In the genomic region with DNA sequence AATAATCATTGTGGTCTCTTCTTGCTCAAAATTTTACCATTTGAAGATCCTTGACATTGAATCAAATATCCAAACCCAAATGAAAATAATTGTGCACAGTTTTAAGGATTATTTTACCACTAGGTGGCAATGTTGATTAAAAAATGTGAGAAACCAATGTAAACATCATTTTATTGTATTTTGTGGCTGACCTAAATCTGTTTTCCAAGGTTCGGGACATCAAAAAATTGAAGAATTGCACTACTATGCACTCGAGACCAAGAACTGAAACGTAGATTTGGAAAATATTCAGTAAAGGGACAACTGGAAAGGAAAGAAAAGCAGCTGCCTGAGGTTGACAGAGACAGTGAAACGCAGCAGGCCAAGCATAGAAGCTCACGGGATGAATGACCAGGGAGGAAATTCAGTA, we compare ENCODE assay signal across 9 cellular contexts.
DNase-seq lines count a peak whose midpoint lies in the region; ATAC-seq and TF ChIP-seq lines count a peak whose summit lies in the region.
"Had no signal": no experiment of that assay in that cellular context is flagged by ENCODE, and none has a peak within 500 bp of the region (broad histone marks: within the 10 kb centered on the region; RNA-seq: fewer than 3 reads in every experiment).

No MANE protein-coding gene starts in this region.

- WGBS in IMR-90 (ENCODE audit: extremely low coverage in 2 of 2, insufficient read length in 1 of 2), 2 experiments: 13% methylated on average over 3 of the region's 5 CpGs; no CpG with 5 or more reads in 1 of the 2 experiments
- 20 to 42% methylated on average over 5 of the region's 5 CpGs for WGBS in body of pancreas, 2 donors

- no peak overlapping the region for H2BK5ac ChIP-seq in IMR-90 (ENCODE audit: low read depth, low read length, poor library complexity, severe bottlenecking)

- peak overlapping the region; percentile 7 for H2AFZ ChIP-seq in IMR-90 (replicated peaks; ENCODE audit: low read length, poor library complexity)

- H3K18ac ChIP-seq in IMR-90 (ENCODE audit: low read depth, low read length): no peak overlapping the region; the same call in 1 of the 2 replicates

- no peak overlapping the region; the same call in 1 of the 2 replicates for H2BK120ac ChIP-seq in IMR-90 (ENCODE audit: low read depth, low read length)

- H4K91ac ChIP-seq in IMR-90 (ENCODE audit: insufficient read depth, low read depth, low read length): no peak overlapping the region

- H3K27me3 ChIP-seq in Caco-2 (replicated peaks; ENCODE audit: control insufficient read depth, insufficient read depth, low read length): no peaks in the 10 kb centered on the region
- H3K27me3 ChIP-seq in IMR-90 (ENCODE audit: control insufficient read depth, insufficient read depth, low read length): no peaks in the 10 kb centered on the region
- no peaks in the 10 kb centered on the region for H3K27me3 ChIP-seq in body of pancreas

- H3K27ac Mint-ChIP-seq in Caco-2 (ENCODE audit: unreplicated experiment): no peak overlapping the region
- no peak overlapping the region for H3K27ac Mint-ChIP-seq in T-helper 2 cell treated with Interferon-gamma antibody and Interleukin-4, amounts not matched to agents 5 μg/mL and 100 μg/mL, for 36 hours

- TF ChIP-seq RAD21 in IMR-90 (IDR thresholded peaks at IDR 0.05; ENCODE audit: low read length): peak; percentile 67

- DNase-seq in Caco-2 (peak in 1 of 2 experiments; percentile 15), IMR-90 (peak; percentile 49), body of pancreas (no peak), left kidney (ENCODE audit: low read depth, low spot score) (peak; percentile 56), DMS79 (lab: John Stamatoyannopoulos, UW) (no peak)
- no peak for DNase-seq in T-helper 2 cell treated with Interferon-gamma antibody and Interleukin-4, amounts not matched to agents 5 μg/mL and 100 μg/mL, for 36 hours (ENCODE audit: low spot score)
- DNase-seq in activated CD8-positive, alpha-beta memory T cell treated with anti-CD3 and anti-CD28 coated beads for 24 hours: no peak

- ATAC-seq in IMR-90 (ENCODE audit: low read depth): no peak
- peak; percentile 40 for ATAC-seq in body of pancreas
- ATAC-seq in GM21360 (IDR thresholded peaks at IDR 0.05; ENCODE audit: unreplicated experiment): no peak

- no peak overlapping the region for H3K4me3 Mint-ChIP-seq in Caco-2 (ENCODE audit: unreplicated experiment)
- H3K4me3 Mint-ChIP-seq in T-helper 2 cell treated with Interferon-gamma antibody and Interleukin-4, amounts not matched to agents 5 μg/mL and 100 μg/mL, for 36 hours: no peak overlapping the region
- H3K4me3 Mint-ChIP-seq: IgD-negative memory B cell had no signal

- TF ChIP-seq CTCF in Caco-2 (IDR thresholded peaks at IDR 0.05; ENCODE audit: insufficient read depth in 1 of 2, low read depth in 1 of 2, low read length in 1 of 2, severe bottlenecking in 1 of 2, unreplicated experiment in 1 of 2): peak; percentile 9 to 64
- TF ChIP-seq CTCF in IMR-90 (conservative IDR thresholded peaks at IDR 0.05; ENCODE audit: low read depth, low read length): peak; percentile 66
- TF ChIP-seq CTCF in body of pancreas (IDR thresholded peaks at IDR 0.05): peak; percentile 27 to 67 (median 47)

- no peak overlapping the region; the same call in 2 of the 3 replicates for H2BK15ac ChIP-seq in IMR-90 (ENCODE audit: low read depth, low read length)

- no peaks in the 10 kb centered on the region for H3K9me3 Mint-ChIP-seq in Caco-2 (ENCODE audit: unreplicated experiment)
- H3K9me3 Mint-ChIP-seq in T-helper 2 cell treated with Interferon-gamma antibody and Interleukin-4, amounts not matched to agents 5 μg/mL and 100 μg/mL, for 36 hours: no peaks in the 10 kb centered on the region
- H3K9me3 Mint-ChIP-seq: IgD-negative memory B cell had no signal

- peak overlapping the region in 1 of 2 experiments; percentile 44; a peak in 1 of 4 replicates for H4K8ac ChIP-seq in IMR-90 (ENCODE audit: low read depth in 2 of 2, low read length in 2 of 2)

- in situ Hi-C loops in IMR-90 (cut with MboI; ENCODE audit: low sequenced_read_pairs): loop anchor here (10.0 to 25.0 kb wide), 2 partner anchors 654 to 881 kb away; no protein-coding TSS in a partner anchor

- H2AK5ac ChIP-seq in IMR-90 (ENCODE audit: low read depth, low read length): no peak overlapping the region

- no peak overlapping the region for H3K23ac ChIP-seq in IMR-90 (ENCODE audit: low read depth, low read length)

- H2AK9ac ChIP-seq in IMR-90 (replicated peaks; ENCODE audit: low read depth, low read length, poor library complexity): no peak overlapping the region

- H3K36me3 ChIP-seq in Caco-2 (ENCODE audit: control insufficient read depth, insufficient read depth, low read length): no peaks in the 10 kb centered on the region
- H3K36me3 ChIP-seq in IMR-90 (ENCODE audit: control insufficient read depth, insufficient read depth, low read length): no peaks in the 10 kb centered on the region
- H3K36me3 ChIP-seq in body of pancreas (replicated peaks in 1 of 2; ENCODE audit: insufficient read depth in 1 of 2, low read depth in 2 of 2): no peaks in the 10 kb centered on the region

- no peaks in the 10 kb centered on the region for H3K36me3 Mint-ChIP-seq in Caco-2 (ENCODE audit: insufficient read depth, unreplicated experiment)
- no peaks in the 10 kb centered on the region for H3K36me3 Mint-ChIP-seq in T-helper 2 cell treated with Interferon-gamma antibody and Interleukin-4, amounts not matched to agents 5 μg/mL and 100 μg/mL, for 36 hours (ENCODE audit: low read depth)
- H3K36me3 Mint-ChIP-seq: IgD-negative memory B cell had no signal

- peak overlapping the region; percentile 33; the same call in 1 of the 2 replicates for H3K4me2 ChIP-seq in IMR-90 (ENCODE audit: low read depth, low read length)

- no peak overlapping the region for H3K4me3 ChIP-seq in Caco-2 (ENCODE audit: low read depth, low read length)
- no peak overlapping the region for H3K4me3 ChIP-seq in IMR-90 (ENCODE audit: insufficient read depth, low read depth, low read length)
- no peak overlapping the region for H3K4me3 ChIP-seq in body of pancreas

- no peak for TF ChIP-seq POLR2A in IMR-90 (IDR thresholded peaks at IDR 0.05; ENCODE audit: low read depth, low read length)
- no peak for TF ChIP-seq POLR2A in body of pancreas (IDR thresholded peaks at IDR 0.05)

- H3K27ac ChIP-seq in IMR-90 (ENCODE audit: insufficient read depth, low read length) (peak overlapping the region; percentile 55; the same call in 1 of the 2 replicates), body of pancreas (no peak overlapping the region)

- H3K4me1 Mint-ChIP-seq in Caco-2 (ENCODE audit: low read depth, unreplicated experiment): peaks cover 10% of the 10 kb centered on the region
- H3K4me1 Mint-ChIP-seq in T-helper 2 cell treated with Interferon-gamma antibody and Interleukin-4, amounts not matched to agents 5 μg/mL and 100 μg/mL, for 36 hours (ENCODE audit: low read depth): no peaks in the 10 kb centered on the region

- BruUV-seq in Caco-2 (replicated peaks; lab: Mats Ljungman, UMichigan): no TSS peak
- BruUV-seq in IMR-90 (replicated peaks; lab: Mats Ljungman, UMichigan): no TSS peak

- no peak overlapping the region for H3K14ac ChIP-seq in IMR-90 (replicated peaks; ENCODE audit: low read depth, low read length)

- H3K79me1 ChIP-seq in IMR-90 (ENCODE audit: low read depth in 1 of 2, low read length in 2 of 2): no peaks in the 10 kb centered on the region

- no peaks in the 10 kb centered on the region for H4K20me1 ChIP-seq in IMR-90 (ENCODE audit: insufficient read depth, low read length)

- POLR2A ChIA-PET in Caco-2 (lab: Charles Lee): no interaction called here
- POLR2A ChIA-PET in IMR-90 (lab: Charles Lee; ENCODE audit: unreplicated experiment): no interaction called here

- no peak overlapping the region for H3K4ac ChIP-seq in IMR-90 (ENCODE audit: low read depth, low read length)

- H2BK20ac ChIP-seq in IMR-90 (ENCODE audit: low read depth, low read length): 0 out of 2 replicates have a peak overlapping the region, but pooled peaks have one; percentile 18

- H3K56ac ChIP-seq in IMR-90 (ENCODE audit: extremely low read depth, insufficient read depth, low read length): no peak overlapping the region

- no peaks in the 10 kb centered on the region for H3K27me3 Mint-ChIP-seq in Caco-2 (ENCODE audit: insufficient read depth, unreplicated experiment)
- H3K27me3 Mint-ChIP-seq in T-helper 2 cell treated with Interferon-gamma antibody and Interleukin-4, amounts not matched to agents 5 μg/mL and 100 μg/mL, for 36 hours (ENCODE audit: low read depth): peaks cover 9% of the 10 kb centered on the region
- H3K27me3 Mint-ChIP-seq: IgD-negative memory B cell had no signal

- H3K9ac ChIP-seq in IMR-90 (ENCODE audit: low read depth, low read length): no peak overlapping the region

- CTCF ChIA-PET in Caco-2 (lab: Charles Lee) (interaction anchor here (0.7 to 1.6 kb wide), 8 partner anchors 10 to 664 kb away, joined by 3 to 10 read pairs (median 4); no protein-coding TSS in a partner anchor), IMR-90 (lab: Yijun Ruan, JAX) (interaction anchor here (0.6 to 3.2 kb wide), 7 partner anchors 8 to 742 kb away, joined by 3 to 9 read pairs (median 3); no protein-coding TSS in a partner anchor)

- intact Hi-C loops in Caco-2 (cut with micrococcal nuclease; ENCODE audit: unreplicated experiment) (loop anchor here (1.0 to 2.0 kb wide), 4 partner anchors 25 to 664 kb away; no protein-coding TSS in a partner anchor), IMR-90 (cut with micrococcal nuclease) (loop anchor here (1.0 to 10.0 kb wide), 4 partner anchors 86 to 1986 kb away; no protein-coding TSS in a partner anchor), body of pancreas (cut with DNase I) (no loop called here)

- peaks cover 7% of the 10 kb centered on the region; the same call in 1 of the 2 replicates for H3K9me1 ChIP-seq in IMR-90 (ENCODE audit: insufficient read depth, low read length)

- dilution Hi-C loops in IMR-90 (cut with HindIII; ENCODE audit: low sequenced_read_pairs, unreplicated experiment): no loop called here

- H3K9me3 ChIP-seq in Caco-2 (no peaks in the 10 kb centered on the region), IMR-90 (ENCODE audit: control insufficient read depth, insufficient read depth, low read length) (no peaks in the 10 kb centered on the region), body of pancreas (no peaks in the 10 kb centered on the region)

- no peak overlapping the region for H4K5ac ChIP-seq in IMR-90 (ENCODE audit: low read depth, low read length)

- H3K4me1 ChIP-seq in Caco-2 (peaks cover 20% of the 10 kb centered on the region), IMR-90 (ENCODE audit: control insufficient read depth, insufficient read depth, low read length) (peaks cover 15% of the 10 kb centered on the region), body of pancreas (peaks cover 6% of the 10 kb centered on the region)

TF ChIP-seq in IMR-90, 13 proteins besides CTCF, POLR2A, EP300 and RAD21:
- TF ChIP-seq RCOR1 (IDR thresholded peaks at IDR 0.05; ENCODE audit: insufficient replicate concordance, low read length) (no peak), BHLHE40 (IDR thresholded peaks at IDR 0.05; ENCODE audit: low read depth, low read length) (no peak), SMC3 (IDR thresholded peaks at IDR 0.05; ENCODE audit: low read depth, low read length) (peak; percentile 45; the same call in 1 of the 2 replicates)
TF ChIP-seq in IMR-90: peak in this region for 1.

Comparison
In these comparisons a context has a peak if more than half of its experiments do, and no peak if none do; other contexts are left out.
1. DNase-seq: peak in IMR-90 (single experiment) and left kidney (single experiment); none in body of pancreas (0 of 4), T-helper 2 cell treated with Interferon-gamma antibody and Interleukin-4, amounts not matched to agents 5 μg/mL and 100 μg/mL, for 36 hours (single experiment), DMS79 (single experiment) and activated CD8-positive, alpha-beta memory T cell treated with anti-CD3 and anti-CD28 coated beads for 24 hours (single experiment).
2. Peak in every context shown above with its lines, with median percentiles within 50 percentile points of each other: CTCF ChIP-seq.